Comparison of ENCODE assay signal across 8 cellular contexts in the genomic region with DNA sequence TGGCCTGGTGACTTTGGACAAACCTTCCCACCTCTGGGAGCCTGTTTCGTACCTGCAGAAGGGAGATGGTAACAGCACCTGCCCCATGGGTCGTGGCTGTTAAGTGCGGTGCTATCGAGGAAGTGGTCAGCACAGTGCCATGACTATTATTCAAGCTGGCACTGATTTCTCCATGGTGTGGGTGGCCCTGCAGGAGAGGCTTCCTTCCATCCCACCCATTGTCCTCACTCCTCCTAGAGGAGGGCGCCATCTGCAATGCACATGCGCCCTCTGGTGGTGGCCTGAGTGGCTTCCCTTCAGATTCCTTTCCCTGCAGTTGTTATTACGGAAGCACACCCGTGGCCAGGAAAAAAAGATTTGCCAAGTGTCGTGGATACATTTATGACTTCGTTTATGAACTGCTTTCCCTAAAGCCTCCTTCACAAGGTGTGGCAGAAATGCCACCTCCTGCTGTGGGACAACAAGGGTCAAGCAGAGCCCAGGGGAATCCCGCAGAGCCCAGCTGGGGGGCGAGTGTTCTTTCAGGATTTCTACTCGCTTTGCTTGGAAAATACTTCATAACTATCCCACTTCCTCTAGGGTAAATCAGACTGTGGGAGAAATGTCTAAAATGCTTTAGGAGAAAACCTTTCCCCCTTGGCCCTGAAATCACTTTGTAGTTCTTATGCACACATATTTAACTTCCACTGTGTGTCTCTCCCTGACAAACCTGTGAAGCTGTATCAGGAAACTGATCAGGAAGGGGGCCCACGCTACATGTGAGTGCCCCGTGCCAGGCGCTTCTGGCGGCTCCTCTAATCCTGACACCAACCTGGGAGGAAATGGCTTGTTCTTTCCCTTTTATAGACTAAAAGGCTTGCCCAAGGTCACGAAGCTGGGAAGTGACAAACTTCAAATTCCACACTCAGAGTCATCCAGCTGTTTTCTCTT.
DNase-seq lines count a peak whose midpoint lies in the region; ATAC-seq and TF ChIP-seq lines count a peak whose summit lies in the region.

No MANE protein-coding gene starts in this region.

- TF ChIP-seq CTCF in astrocyte of the spinal cord (IDR thresholded peaks at IDR 0.05; ENCODE audit: low read depth, low read length): peak; percentile 95

- in situ Hi-C loops in astrocyte of the spinal cord (cut with HindIII; ENCODE audit: low sequenced_read_pairs): no loop called here

- DNase-seq in CD1c-positive myeloid dendritic cell (ENCODE audit: extremely low spot score) (peak; percentile 90), NCI-H1694 treated with DMSO at 0.1 percent for 48 hours (lab: John Stamatoyannopoulos, UW) (peak; percentile 59), T-helper 9 cell (peak; percentile 81), astrocyte of the spinal cord (ENCODE audit: low read depth, low spot score) (peak; percentile 84), hypothalamus (lab: John Stamatoyannopoulos, UW) (peak; percentile 22 to 90 (median 69)), skeletal muscle cell (ENCODE audit: low read depth) (peak; percentile 48)

- ATAC-seq in GM21737 (IDR thresholded peaks at IDR 0.05; ENCODE audit: unreplicated experiment): peak; percentile 40
- no peak for ATAC-seq in HG03196 (IDR thresholded peaks at IDR 0.05; ENCODE audit: unreplicated experiment)

- H3K4me3 ChIP-seq in astrocyte of the spinal cord (ENCODE audit: low read depth, low read length) (peak overlapping the region; percentile 22), skeletal muscle cell (ENCODE audit: low read depth, low read length) (peak overlapping the region; percentile 40)
